ENCODE assay signal across 21 cellular contexts in the genomic region with DNA sequence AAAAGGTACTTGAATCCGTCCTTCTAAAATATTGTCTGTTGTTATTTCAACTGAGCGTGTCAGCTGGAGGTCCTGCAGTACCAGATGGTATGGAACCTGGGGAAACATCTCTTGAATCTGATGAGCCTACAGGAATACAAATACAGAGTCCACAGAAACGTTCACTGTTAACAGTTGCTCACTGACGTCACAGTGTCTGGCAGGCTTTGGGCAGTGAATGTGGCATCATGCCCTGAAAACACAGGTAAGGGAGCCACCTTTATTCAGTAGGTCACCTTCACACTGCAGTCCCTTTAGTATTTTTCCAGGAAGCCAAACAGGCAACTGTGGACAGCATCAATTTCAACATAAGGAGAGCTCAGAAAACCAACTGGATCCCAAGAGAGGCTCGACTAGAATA.
"Had no signal": no experiment of that assay in that cellular context is flagged by ENCODE, and none has a peak within 500 bp of the region (broad histone marks: within the 10 kb centered on the region; RNA-seq: fewer than 3 reads in every experiment).

No MANE protein-coding gene starts in this region.

- FAIRE-seq: frontal cortex had no signal

- H3K9me3 Mint-ChIP-seq: activated T-helper 1 cell treated with anti-CD3 and anti-CD28 coated beads, Interleukin-12 subunit alpha, Interleukin-12 subunit beta, Interleukin-2, Interleukin-4 antibody, amounts not matched to agents 30 ng/mL and 10 ng/mL and 1 ng/mL, durations not matched to agents 14 hours and 24 hours and 36 hours; brain; memory B cell; naive B cell; stimulated activated memory B cell treated with anti-CD40 and anti-IgM and Interleukin-4, amounts not matched to agents 10 μg/mL and 1 μg/mL and 100 μg/mL, for 72 hours had no signal

- H3K9me3 ChIP-seq: mucosa of descending colon, thoracic aorta, upper lobe of left lung had no signal

- ATAC-seq: left ventricle myocardium superior; mucosa of descending colon; sciatic nerve; stimulated activated memory B cell treated with anti-CD40 and anti-IgM and Interleukin-4, amounts not matched to agents 10 μg/mL and 1 μg/mL and 100 μg/mL, for 72 hours had no signal

- DNase-seq: activated CD4-positive, alpha-beta T cell treated with anti-CD3 and anti-CD28 coated beads for 1 hour; activated CD4-positive, alpha-beta T cell treated with anti-CD3 and anti-CD28 coated beads, Interleukin-2, amount 50 U/mL, for 4 hours; activated T-cell treated with anti-CD3 and anti-CD28 coated beads for 4 hours; central memory CD4-positive, alpha-beta T cell; kidney glomerular epithelial cell; left ventricle myocardium superior; mucosa of descending colon; naive B cell; stimulated activated CD4-positive, alpha-beta T cell treated with anti-CD3 and anti-CD28 coated beads, Interleukin-4, amount 100 ng/mL, for 1 hour; T-helper 2 cell; upper lobe of left lung; WERI-Rb-1 had no signal

- H3K27me3 Mint-ChIP-seq: brain; memory B cell; naive B cell; stimulated activated memory B cell treated with anti-CD40 and anti-IgM and Interleukin-4, amounts not matched to agents 10 μg/mL and 1 μg/mL and 100 μg/mL, for 72 hours had no signal

- H3K4me3 Mint-ChIP-seq: activated T-helper 1 cell treated with anti-CD3 and anti-CD28 coated beads, Interleukin-12 subunit alpha, Interleukin-12 subunit beta, Interleukin-2, Interleukin-4 antibody, amounts not matched to agents 30 ng/mL and 10 ng/mL and 1 ng/mL, durations not matched to agents 14 hours and 24 hours and 36 hours; brain; memory B cell; naive B cell; stimulated activated memory B cell treated with anti-CD40 and anti-IgM and Interleukin-4, amounts not matched to agents 10 μg/mL and 1 μg/mL and 100 μg/mL, for 72 hours had no signal

- H3K4me3 ChIP-seq: coronary artery, mucosa of descending colon, smooth muscle cell, thoracic aorta, upper lobe of left lung had no signal

- H3K27me3 ChIP-seq: upper lobe of left lung had no signal

- H3K4me2 ChIP-seq: smooth muscle cell had no signal

- H3K4me1 Mint-ChIP-seq: stimulated activated memory B cell treated with anti-CD40 and anti-IgM and Interleukin-4, amounts not matched to agents 10 μg/mL and 1 μg/mL and 100 μg/mL, for 72 hours had no signal

- H3K27ac ChIP-seq: coronary artery, thoracic aorta, upper lobe of left lung, WERI-Rb-1 had no signal

- H3K27ac Mint-ChIP-seq: activated T-helper 1 cell treated with anti-CD3 and anti-CD28 coated beads, Interleukin-12 subunit alpha, Interleukin-12 subunit beta, Interleukin-2, Interleukin-4 antibody, amounts not matched to agents 30 ng/mL and 10 ng/mL and 1 ng/mL, durations not matched to agents 14 hours and 24 hours and 36 hours; memory B cell; naive B cell; stimulated activated memory B cell treated with anti-CD40 and anti-IgM and Interleukin-4, amounts not matched to agents 10 μg/mL and 1 μg/mL and 100 μg/mL, for 72 hours had no signal
